ENCODE assay signal across 2 cellular contexts in genomic region chr6:169262602-169263001, GRCh38. TPM values are rescaled to one million over a fixed set of nuclear protein-coding genes. Genes with fewer than 3 reads are reported as not detected.
"Had no signal": no experiment of that assay in that cellular context is flagged by ENCODE, and none has a peak within 500 bp of the region (broad histone marks: within the 10 kb centered on the region; RNA-seq: fewer than 3 reads in every experiment).

No MANE protein-coding gene starts in this region.

RNA-seq across cellular contexts. Expression of gene THBS2, which starts 9.0 kb away (rescaled TPM):
- total RNA-seq: MCF 10A, NCI-H460 had no signal
